In the genomic region with DNA sequence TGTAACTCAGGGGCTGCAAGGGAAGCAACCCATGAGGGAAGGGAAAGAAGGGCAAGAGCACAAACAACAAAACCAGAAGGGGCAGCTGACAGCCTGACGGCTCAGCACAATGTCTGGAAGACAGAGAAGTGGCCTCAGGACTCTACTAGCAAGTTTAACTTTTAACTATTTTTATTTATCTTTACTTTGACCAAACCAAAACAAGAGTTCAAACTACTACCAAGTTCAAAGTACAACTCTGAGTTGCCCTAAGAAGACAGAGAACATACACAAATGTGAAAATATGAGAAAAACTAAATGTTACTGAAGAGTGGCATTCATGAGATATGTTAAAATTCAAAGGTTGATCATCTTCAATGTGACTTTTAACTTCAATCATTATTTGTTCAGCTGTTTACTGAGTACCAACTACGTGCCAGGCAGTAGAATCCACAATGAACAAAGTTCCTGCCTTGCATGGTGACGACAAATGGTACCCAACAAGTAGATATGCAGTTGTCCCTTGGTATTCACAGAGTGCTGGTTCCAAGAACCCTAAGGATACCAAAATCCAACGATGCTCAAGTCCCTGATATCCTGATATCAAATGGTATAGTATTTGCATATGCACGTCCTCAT, we compare ENCODE assay signal across 1 cellular context.
TF ChIP-seq lines count a peak whose summit lies in the region.

No MANE protein-coding gene starts in this region.

TF ChIP-seq in SK-N-SH, 30 proteins besides CTCF, POLR2A, EP300 and RAD21 (continued from another document):
- no peak for TF ChIP-seq JUND (IDR thresholded peaks at IDR 0.05)
- TF ChIP-seq, protein P1, sequence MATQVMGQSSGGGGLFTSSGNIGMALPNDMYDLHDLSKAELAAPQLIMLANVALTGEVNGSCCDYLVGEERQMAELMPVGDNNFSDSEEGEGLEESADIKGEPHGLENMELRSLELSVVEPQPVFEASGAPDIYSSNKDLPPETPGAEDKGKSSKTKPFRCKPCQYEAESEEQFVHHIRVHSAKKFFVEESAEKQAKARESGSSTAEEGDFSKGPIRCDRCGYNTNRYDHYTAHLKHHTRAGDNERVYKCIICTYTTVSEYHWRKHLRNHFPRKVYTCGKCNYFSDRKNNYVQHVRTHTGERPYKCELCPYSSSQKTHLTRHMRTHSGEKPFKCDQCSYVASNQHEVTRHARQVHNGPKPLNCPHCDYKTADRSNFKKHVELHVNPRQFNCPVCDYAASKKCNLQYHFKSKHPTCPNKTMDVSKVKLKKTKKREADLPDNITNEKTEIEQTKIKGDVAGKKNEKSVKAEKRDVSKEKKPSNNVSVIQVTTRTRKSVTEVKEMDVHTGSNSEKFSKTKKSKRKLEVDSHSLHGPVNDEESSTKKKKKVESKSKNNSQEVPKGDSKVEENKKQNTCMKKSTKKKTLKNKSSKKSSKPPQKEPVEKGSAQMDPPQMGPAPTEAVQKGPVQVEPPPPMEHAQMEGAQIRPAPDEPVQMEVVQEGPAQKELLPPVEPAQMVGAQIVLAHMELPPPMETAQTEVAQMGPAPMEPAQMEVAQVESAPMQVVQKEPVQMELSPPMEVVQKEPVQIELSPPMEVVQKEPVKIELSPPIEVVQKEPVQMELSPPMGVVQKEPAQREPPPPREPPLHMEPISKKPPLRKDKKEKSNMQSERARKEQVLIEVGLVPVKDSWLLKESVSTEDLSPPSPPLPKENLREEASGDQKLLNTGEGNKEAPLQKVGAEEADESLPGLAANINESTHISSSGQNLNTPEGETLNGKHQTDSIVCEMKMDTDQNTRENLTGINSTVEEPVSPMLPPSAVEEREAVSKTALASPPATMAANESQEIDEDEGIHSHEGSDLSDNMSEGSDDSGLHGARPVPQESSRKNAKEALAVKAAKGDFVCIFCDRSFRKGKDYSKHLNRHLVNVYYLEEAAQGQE (IDR thresholded peaks at IDR 0.05; ENCODE audit: low read depth, low read length), result no peak
- TF ChIP-seq POLR2AphosphoS5 (IDR thresholded peaks at IDR 0.05; ENCODE audit: low read depth, low read length), result no peak
- TF ChIP-seq SMC3 (IDR thresholded peaks at IDR 0.05; ENCODE audit: low read depth, low read length), result no peak
- TF ChIP-seq EZH2phosphoT487 (IDR thresholded peaks at IDR 0.05; ENCODE audit: borderline replicate concordance, low read depth), result no peak
- TF ChIP-seq, protein P2, sequence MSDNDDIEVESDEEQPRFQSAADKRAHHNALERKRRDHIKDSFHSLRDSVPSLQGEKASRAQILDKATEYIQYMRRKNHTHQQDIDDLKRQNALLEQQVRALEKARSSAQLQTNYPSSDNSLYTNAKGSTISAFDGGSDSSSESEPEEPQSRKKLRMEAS (IDR thresholded peaks at IDR 0.05; ENCODE audit: low read depth), result no peak
- TF ChIP-seq, protein P3, sequence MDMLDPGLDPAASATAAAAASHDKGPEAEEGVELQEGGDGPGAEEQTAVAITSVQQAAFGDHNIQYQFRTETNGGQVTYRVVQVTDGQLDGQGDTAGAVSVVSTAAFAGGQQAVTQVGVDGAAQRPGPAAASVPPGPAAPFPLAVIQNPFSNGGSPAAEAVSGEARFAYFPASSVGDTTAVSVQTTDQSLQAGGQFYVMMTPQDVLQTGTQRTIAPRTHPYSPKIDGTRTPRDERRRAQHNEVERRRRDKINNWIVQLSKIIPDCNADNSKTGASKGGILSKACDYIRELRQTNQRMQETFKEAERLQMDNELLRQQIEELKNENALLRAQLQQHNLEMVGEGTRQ (IDR thresholded peaks at IDR 0.05; ENCODE audit: borderline replicate concordance, low read depth, low read length), result no peak
- TF ChIP-seq ELF1 (IDR thresholded peaks at IDR 0.05), result no peak
- TF ChIP-seq, protein P4, sequence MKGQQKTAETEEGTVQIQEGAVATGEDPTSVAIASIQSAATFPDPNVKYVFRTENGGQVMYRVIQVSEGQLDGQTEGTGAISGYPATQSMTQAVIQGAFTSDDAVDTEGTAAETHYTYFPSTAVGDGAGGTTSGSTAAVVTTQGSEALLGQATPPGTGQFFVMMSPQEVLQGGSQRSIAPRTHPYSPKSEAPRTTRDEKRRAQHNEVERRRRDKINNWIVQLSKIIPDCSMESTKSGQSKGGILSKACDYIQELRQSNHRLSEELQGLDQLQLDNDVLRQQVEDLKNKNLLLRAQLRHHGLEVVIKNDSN (IDR thresholded peaks at IDR 0.05; ENCODE audit: borderline replicate concordance, low read depth), result no peak
